ENCODE assay signal across 8 cellular contexts in genomic region chr17:47188799-47189731, GRCh38. TPM values are rescaled to one million over a fixed set of nuclear protein-coding genes. Genes with fewer than 3 reads are reported as not detected.
DNase-seq lines count a peak whose midpoint lies in the region; ATAC-seq, FAIRE-seq and TF ChIP-seq lines count a peak whose summit lies in the region.

CDC27 (minus strand) TSS chr17:47189295; CDS start chr17:47189172, 123 bp downstream.

- H3K4me2 ChIP-seq in OCI-LY7 (ENCODE audit: low read length), result peak within 1 kb of the TSS; percentile 96

- H3K27me3 Mint-ChIP-seq in endothelial cell (ENCODE audit: unreplicated experiment) (peaks cover 2% of the 10 kb centered on the region), mesothelial cell of epicardium (ENCODE audit: low read depth) (no peaks in the 10 kb centered on the region)

- peaks cover 50% of the 10 kb centered on the region for H3K79me2 ChIP-seq in OCI-LY7 (ENCODE audit: insufficient read depth, low read depth, low read length)

- peak within 1 kb of the TSS; percentile 78 for H3K27ac ChIP-seq in OCI-LY7 (ENCODE audit: low read depth, low read length, poor library complexity, severe bottlenecking)

- H3K36me3 Mint-ChIP-seq in endothelial cell (ENCODE audit: low read depth, unreplicated experiment) (peaks cover 7% of the 10 kb centered on the region), mesothelial cell of epicardium (no peaks in the 10 kb centered on the region)

- peak; percentile 91 for ATAC-seq in GM21526 (IDR thresholded peaks at IDR 0.05; ENCODE audit: low FRiP score, unreplicated experiment)

- POLR2A ChIA-PET in OCI-LY7 (lab: Charles Lee), result interaction anchor here (1.2 to 13.5 kb wide), 4 partner anchors 8 to 25 kb away, joined by 5 to 114 read pairs (median 7); partner anchors contain the start of gene MYL4

- H3K4me3 Mint-ChIP-seq in endothelial cell (ENCODE audit: unreplicated experiment), result peak within 1 kb of the TSS; percentile 99
- H3K4me3 Mint-ChIP-seq in mesothelial cell of epicardium, result peak within 1 kb of the TSS; percentile 95

- peak within 1 kb of the TSS; percentile 82 for H3K4me3 ChIP-seq in OCI-LY7 (ENCODE audit: low read depth, low read length, poor library complexity, severe bottlenecking)

- H3K9me3 ChIP-seq in OCI-LY7 (ENCODE audit: low read length), result peaks cover 15% of the 10 kb centered on the region; the same call in 1 of the 2 replicates

- H3K27ac Mint-ChIP-seq in endothelial cell (ENCODE audit: unreplicated experiment) (peak within 1 kb of the TSS; percentile 100), mesothelial cell of epicardium (peak within 1 kb of the TSS; percentile 98)

- CTCF ChIA-PET in OCI-LY7 (lab: Charles Lee; ENCODE audit: unreplicated experiment), result no interaction called here

- no peak for TF ChIP-seq CTCF in D721Med (IDR thresholded peaks at IDR 0.05; ENCODE audit: insufficient read depth, missing control alignments)
- TF ChIP-seq CTCF in OCI-LY7 (conservative IDR thresholded peaks at IDR 0.05; ENCODE audit: low read length), result no peak
- TF ChIP-seq CTCF in endothelial cell (IDR thresholded peaks at IDR 0.05; ENCODE audit: unreplicated experiment), result no peak
- TF ChIP-seq CTCF in mesothelial cell of epicardium (IDR thresholded peaks at IDR 0.05; ENCODE audit: unreplicated experiment), result no peak

- peaks cover 62% of the 10 kb centered on the region for H3K4me1 ChIP-seq in OCI-LY7 (ENCODE audit: insufficient read depth, low read length, poor library complexity, severe bottlenecking)

- BruUV-seq in OCI-LY7 (replicated peaks; lab: Mats Ljungman, UMichigan), result no TSS peak

- H3K4me1 Mint-ChIP-seq in endothelial cell (ENCODE audit: unreplicated experiment) (peaks cover 15% of the 10 kb centered on the region), mesothelial cell of epicardium (peaks cover 29% of the 10 kb centered on the region)

- no peaks in the 10 kb centered on the region for H3K9me3 Mint-ChIP-seq in endothelial cell (ENCODE audit: unreplicated experiment)
- H3K9me3 Mint-ChIP-seq in mesothelial cell of epicardium, result peaks cover 2% of the 10 kb centered on the region

- peak; percentile 78 for DNase-seq in D721Med (ENCODE audit: insufficient read length, low spot score)
- peak; percentile 82 for DNase-seq in HuH-7.5 (ENCODE audit: low spot score)
- DNase-seq in OCI-LY7 (ENCODE audit: low spot score), result peak; percentile 100
- DNase-seq in activated T-cell treated with anti-CD3 and anti-CD28 coated beads for 1 hour (ENCODE audit: low read depth), result peak; percentile 100
- peak; percentile 100 for DNase-seq in endothelial cell (ENCODE audit: low spot score)
- DNase-seq in mesothelial cell of epicardium (ENCODE audit: low spot score in 2 of 2, unreplicated experiment in 2 of 2), result peak; percentile 99 to 100
- peak; percentile 99 for DNase-seq in stimulated activated CD8-positive, alpha-beta memory T cell treated with anti-CD3 and anti-CD28 coated beads, Interleukin-15, amount 100 ng/mL, for 48 hours (ENCODE audit: low read depth in 2 of 2)

- peak within 1 kb of the TSS; percentile 77; the same call in 1 of the 2 replicates for H2AFZ ChIP-seq in OCI-LY7 (ENCODE audit: low read length)

- peaks cover 39% of the 10 kb centered on the region for H3K36me3 ChIP-seq in OCI-LY7 (ENCODE audit: insufficient read depth, low read length)

- intact Hi-C loops in OCI-LY7 (cut with micrococcal nuclease; ENCODE audit: unreplicated experiment), result no loop called here

- no peak for FAIRE-seq in D721Med (lab: Jason Lieb, UNC)

- no peaks in the 10 kb centered on the region for H3K9me2 ChIP-seq in OCI-LY7 (ENCODE audit: insufficient read depth, low read length)

- H4K20me1 ChIP-seq in OCI-LY7 (ENCODE audit: insufficient read depth, low read length), result peaks cover 25% of the 10 kb centered on the region

RNA-seq across cellular contexts. Expression of gene CDC27, which starts in this region (rescaled TPM):
- 74.3 and 83.4 TPM in 2 replicates for total RNA-seq in OCI-LY7 (2014; rRNA removed; shearing (Covaris generic))
- total RNA-seq in OCI-LY7 (2022) (164 TPM in 2 replicates), endothelial cell (ENCODE audit: unreplicated experiment) (108 TPM), mesothelial cell of epicardium (91.4 to 94.2 TPM (median 92.8 TPM) in 3 replicates)

Comparison
In these comparisons a context has a peak if more than half of its experiments do, and no peak if none do; other contexts are left out.
1. Peak in every context shown above with its lines: DNase-seq, ATAC-seq, H3K4me3 ChIP-seq and H3K27ac ChIP-seq.